18 cellular contexts compared by ENCODE assay signal in genomic region chr2:146847846-146848245, GRCh38.
"Had no signal": no experiment of that assay in that cellular context is flagged by ENCODE, and none has a peak within 500 bp of the region (broad histone marks: within the 10 kb centered on the region; RNA-seq: fewer than 3 reads in every experiment).

No MANE protein-coding gene starts in this region.

- H3K4me3 ChIP-seq: PC-9 had no signal

- ATAC-seq: activated CD4-positive, CD25-positive, alpha-beta regulatory T cell treated with anti-CD3 and anti-CD28 coated beads, Interleukin-2, amount 50 U/mL, for 24 hours; activated CD8-positive, alpha-beta T cell treated with anti-CD3 and anti-CD28 coated beads for 36 hours; activated T-cell treated with anti-CD3 and anti-CD28 coated beads, Interleukin-2, amount 50 U/mL, for 72 hours had no signal

- DNase-seq: activated CD4-positive, alpha-beta T cell treated with anti-CD3 and anti-CD28 coated beads for 4 hours; activated CD8-positive, alpha-beta memory T cell treated with anti-CD3 and anti-CD28 coated beads, Interleukin-2, amount 50 U/mL, for 4 hours; activated CD8-positive, alpha-beta T cell treated with anti-CD3 and anti-CD28 coated beads for 36 hours; activated gamma-delta T cell treated with Interleukin-2 at 50 U/mL for 16 hours; activated naive CD4-positive, alpha-beta T cell treated with anti-CD3 and anti-CD28 coated beads, Interleukin-2, amount 10 ng/mL, durations not matched to agents 7 days and 5 days; activated naive CD8-positive, alpha-beta T cell treated with anti-CD3 and anti-CD28 coated beads for 36 hours; activated T-cell treated with anti-CD3 and anti-CD28 coated beads, Interleukin-2, amount 50 U/mL, for 72 hours; anterior cingulate cortex; cerebellar nuclear complex; NCI-H1048; NCI-H1417 treated with DMSO at 0.1 percent for 48 hours; NCI-H187; NCI-H2081; NCI-H510A treated with DMSO at 0.1 percent for 48 hours; NCI-H69; PC-9; SHP77 treated with DMSO at 0.1 percent for 48 hours had no signal
